ENCODE assay signal across 1 cellular context in the genomic region with DNA sequence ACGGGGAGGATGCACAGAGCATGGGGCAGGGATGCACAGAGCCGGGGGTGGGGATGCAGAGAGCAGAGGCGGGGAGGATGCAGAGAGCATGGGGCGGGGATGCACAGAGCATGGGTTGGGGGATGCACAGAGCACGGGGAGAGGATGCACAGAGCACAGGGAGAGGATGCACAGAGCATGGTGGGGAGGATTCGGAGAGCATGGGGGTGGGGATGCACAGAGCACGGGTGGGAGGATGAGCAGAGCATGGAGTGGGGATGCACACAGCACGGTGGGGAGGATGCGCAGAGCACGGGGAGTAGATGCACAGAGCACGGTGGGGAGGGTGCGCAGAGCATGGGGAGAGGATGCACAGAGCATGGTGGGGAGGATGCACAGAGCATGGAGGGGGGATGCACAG.
TF ChIP-seq lines count a peak whose summit lies in the region.

No MANE protein-coding gene starts in this region.

TF ChIP-seq in SK-N-SH, 30 proteins besides CTCF, POLR2A, EP300 and RAD21 (continued from another document):
- no peak for TF ChIP-seq FOXJ3 (CRISPR knock-in tag; IDR thresholded peaks at IDR 0.05)
- TF ChIP-seq TCF12 (IDR thresholded peaks at IDR 0.05) = no peak
- TF ChIP-seq TEAD4 (IDR thresholded peaks at IDR 0.05; ENCODE audit: borderline replicate concordance, insufficient read depth) = no peak
- TF ChIP-seq SIN3A (IDR thresholded peaks at IDR 0.05; ENCODE audit: borderline replicate concordance, low read depth, low read length) = no peak
- no peak for TF ChIP-seq RCOR1 (IDR thresholded peaks at IDR 0.05; ENCODE audit: low read length)
- TF ChIP-seq POLR2AphosphoS5 (IDR thresholded peaks at IDR 0.05; ENCODE audit: low read depth, low read length) = no peak
- TF ChIP-seq FOSL2 (IDR thresholded peaks at IDR 0.05; ENCODE audit: borderline replicate concordance, low read depth) = no peak
- TF ChIP-seq NFIC (IDR thresholded peaks at IDR 0.05; ENCODE audit: borderline replicate concordance) = no peak
- TF ChIP-seq, protein P1, sequence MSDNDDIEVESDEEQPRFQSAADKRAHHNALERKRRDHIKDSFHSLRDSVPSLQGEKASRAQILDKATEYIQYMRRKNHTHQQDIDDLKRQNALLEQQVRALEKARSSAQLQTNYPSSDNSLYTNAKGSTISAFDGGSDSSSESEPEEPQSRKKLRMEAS (IDR thresholded peaks at IDR 0.05; ENCODE audit: low read depth) = no peak
- no peak for TF ChIP-seq PBX3 (IDR thresholded peaks at IDR 0.05)
- TF ChIP-seq REST (IDR thresholded peaks at IDR 0.05; ENCODE audit: low read depth, low read length) = no peak
